In genomic region chr1:8263806-8264205, GRCh38 we compare ENCODE assay signal across 17 cellular contexts. TPM values are rescaled to one million over a fixed set of nuclear protein-coding genes. Genes with fewer than 3 reads are reported as not detected.
DNase-seq lines count a peak whose midpoint lies in the region; ATAC-seq, FAIRE-seq and TF ChIP-seq lines count a peak whose summit lies in the region.
"Had no signal": no experiment of that assay in that cellular context is flagged by ENCODE, and none has a peak within 500 bp of the region (broad histone marks: within the 10 kb centered on the region; RNA-seq: fewer than 3 reads in every experiment).

No MANE protein-coding gene starts in this region.

- 0 out of 2 replicates have a peak, but pooled peaks cover 2% of the 10 kb centered on the region for H3K23me2 ChIP-seq in H1 (ENCODE audit: low read depth, low read length)

- H3K4me1 ChIP-seq in H1 (replicated peaks in 1 of 4; ENCODE audit: control insufficient read depth in 3 of 4, insufficient read depth in 4 of 4, low read length in 3 of 4) (peaks cover 8 to 19% (median 12%) of the 10 kb centered on the region in 4 experiments), trophoblast cell (ENCODE audit: control insufficient read depth in 1 of 2, insufficient read depth in 2 of 2, low read length in 2 of 2) (peaks cover 5 to 11% of the 10 kb centered on the region in 2 experiments)
- H3K4me1 ChIP-seq: BLaER1 treated with 17β-estradiol and CSF1 and Interleukin-3, amounts not matched to agents 10 nM and 100 nM had no signal

- H2BK15ac ChIP-seq in H1 (ENCODE audit: low read length): peak overlapping the region; percentile 92; the same call in 1 of the 2 replicates

- H2AFZ ChIP-seq in H1 (ENCODE audit: low read length) (no peak overlapping the region), trophoblast cell (ENCODE audit: insufficient read depth, low read length, poor library complexity) (no peak overlapping the region)

- DNase-seq in NCI-H226 (peak; percentile 59), H1 (ENCODE audit: low read depth in 1 of 2, low spot score in 2 of 2) (no peak), kidney tubule cell (ENCODE audit: low spot score) (peak; percentile 16), trophoblast cell (peak in 1 of 2 donors; percentile 33), chondrocyte (ENCODE audit: low spot score) (no peak), posterior cingulate gyrus (no peak), pons (ENCODE audit: low spot score) (no peak)
- DNase-seq: ACHN; CD4-positive, CD25-positive, alpha-beta regulatory T cell; DMS53; GOT3 had no signal

- H3K27me3 Mint-ChIP-seq in chondrocyte (ENCODE audit: low read depth): no peaks in the 10 kb centered on the region

- H3K9me3 ChIP-seq in H1 (ENCODE audit: insufficient read depth in 2 of 2, low read depth in 1 of 2, low read length in 1 of 2): no peaks in the 10 kb centered on the region; a peak in 1 of 4 replicates
- H3K9me3 ChIP-seq in trophoblast cell (ENCODE audit: insufficient read depth, low read depth, low read length): no peaks in the 10 kb centered on the region
- H3K9me3 ChIP-seq: BLaER1 treated with 17β-estradiol and CSF1 and Interleukin-3, amounts not matched to agents 10 nM and 100 nM; HAP-1 had no signal

- H3K56ac ChIP-seq in H1 (replicated peaks; ENCODE audit: insufficient read length, low read depth, low read length): no peak overlapping the region

- peaks cover 28% of the 10 kb centered on the region for H3K4me1 Mint-ChIP-seq in chondrocyte (ENCODE audit: low read depth)

- no peaks in the 10 kb centered on the region for H3K36me3 ChIP-seq in H1 (ENCODE audit: control insufficient read depth in 2 of 4, insufficient read depth in 4 of 4, low read length in 3 of 4)
- H3K36me3 ChIP-seq in trophoblast cell (ENCODE audit: control insufficient read depth in 1 of 2, insufficient read depth in 2 of 2, low read length in 2 of 2): no peaks in the 10 kb centered on the region
- H3K36me3 ChIP-seq: BLaER1 treated with 17β-estradiol and CSF1 and Interleukin-3, amounts not matched to agents 10 nM and 100 nM; HAP-1 had no signal

- H2BK5ac ChIP-seq in H1 (ENCODE audit: low read depth, low read length) (peak overlapping the region; percentile 52; the same call in 1 of the 2 replicates), trophoblast cell (ENCODE audit: low read depth, low read length, poor library complexity) (no peak overlapping the region)

- H3K36me3 Mint-ChIP-seq in chondrocyte (ENCODE audit: low read depth): no peaks in the 10 kb centered on the region
- H3K36me3 Mint-ChIP-seq: CD4-positive, CD25-positive, alpha-beta regulatory T cell had no signal

- H2BK12ac ChIP-seq in H1 (ENCODE audit: low read depth, low read length): 0 out of 2 replicates have a peak overlapping the region, but pooled peaks have one; percentile 87
- H2BK12ac ChIP-seq in trophoblast cell (ENCODE audit: low read length): no peak overlapping the region

- no peaks in the 10 kb centered on the region for H4K20me1 ChIP-seq in H1 (replicated peaks in 1 of 2; ENCODE audit: control insufficient read depth in 1 of 2, insufficient read depth in 2 of 2, low read length in 2 of 2)
- H4K20me1 ChIP-seq: BLaER1 treated with 17β-estradiol and CSF1 and Interleukin-3, amounts not matched to agents 10 nM and 100 nM had no signal

- POLR2A ChIA-PET in H1 (lab: Charles Lee; ENCODE audit: partially characterized antibody): no interaction called here

- no peaks in the 10 kb centered on the region for H3K79me1 ChIP-seq in H1 (ENCODE audit: low read depth, low read length)
- peaks cover 7% of the 10 kb centered on the region for H3K79me1 ChIP-seq in trophoblast cell (ENCODE audit: low read length)

- H3K27ac ChIP-seq in H1 (ENCODE audit: low read depth, low read length) (no peak overlapping the region), trophoblast cell (ENCODE audit: low read depth, low read length) (no peak overlapping the region)
- H3K27ac ChIP-seq: BLaER1 treated with 17β-estradiol and CSF1 and Interleukin-3, amounts not matched to agents 10 nM and 100 nM had no signal

- TF ChIP-seq POLR2A in H1 (IDR thresholded peaks at IDR 0.05; ENCODE audit: control extremely low read depth in 1 of 2, low read depth in 2 of 2, low read length in 2 of 2): no peak

- TF ChIP-seq RAD21 in H1 (IDR thresholded peaks at IDR 0.05 in 1 of 2, conservative IDR thresholded peaks at IDR 0.05 in 1 of 2; ENCODE audit: low read depth in 2 of 2, low read length in 2 of 2): no peak

- no peak overlapping the region for H4K12ac ChIP-seq in trophoblast cell (ENCODE audit: low read depth, low read length)

- TF ChIP-seq CTCF in H1 (IDR thresholded peaks at IDR 0.05; ENCODE audit: control extremely low read depth in 1 of 3, insufficient read depth in 1 of 3, low read depth in 1 of 3, low read length in 3 of 3) (no peak), chondrocyte (IDR thresholded peaks at IDR 0.05) (no peak)

- no peak overlapping the region for H3K9ac ChIP-seq in H1 (replicated peaks in 1 of 4; ENCODE audit: extremely low read depth in 1 of 4, low read depth in 3 of 4, low read length in 3 of 4)
- no peak overlapping the region for H3K9ac ChIP-seq in trophoblast cell (ENCODE audit: low read length)
- H3K9ac ChIP-seq: BLaER1 treated with 17β-estradiol and CSF1 and Interleukin-3, amounts not matched to agents 10 nM and 100 nM had no signal

- no peak overlapping the region for H2AK5ac ChIP-seq in H1 (ENCODE audit: low read depth, low read length)
- peak overlapping the region; percentile 59 for H2AK5ac ChIP-seq in trophoblast cell (ENCODE audit: low read length)

- H3K18ac ChIP-seq in H1 (ENCODE audit: extremely low read depth, low read length) (no peak overlapping the region), trophoblast cell (ENCODE audit: low read length) (no peak overlapping the region)

- H3K79me2 ChIP-seq in H1 (ENCODE audit: control insufficient read depth in 1 of 2, insufficient read depth in 2 of 2, low read length in 2 of 2) (no peaks in the 10 kb centered on the region), trophoblast cell (ENCODE audit: control insufficient read depth, insufficient read depth, low read length, poor library complexity) (no peaks in the 10 kb centered on the region)

- CTCF ChIA-PET in H1 (lab: Charles Lee; ENCODE audit: partially characterized antibody): interaction anchor here (2.9 kb wide), 1 partner anchor 249 kb away, joined by 7 read pairs; no protein-coding TSS in a partner anchor

- intact Hi-C loops in posterior cingulate gyrus (cut with DNase I): no loop called here

- 86% methylated on average over 4 of the region's 4 CpGs; no CpG with 5 or more reads in 1 of the 2 experiments for WGBS in H1 (ENCODE audit: extremely low coverage in 1 of 2, insufficient coverage in 1 of 2, insufficient read length in 1 of 2, insufficient replicate concordance in 2 of 2, low coverage in 1 of 2, low lambda C conversion rate in 2 of 2, missing lambda C conversion rate in 1 of 2), 2 experiments
- no CpG with 5 or more reads among the region's 4 CpGs for WGBS in trophoblast cell (ENCODE audit: extremely low coverage, insufficient coverage, insufficient read length)

- H3K9me3 Mint-ChIP-seq in chondrocyte (ENCODE audit: low read depth): no peaks in the 10 kb centered on the region
- H3K9me3 Mint-ChIP-seq: CD4-positive, CD25-positive, alpha-beta regulatory T cell had no signal

- no peak overlapping the region for H3K14ac ChIP-seq in H1 (ENCODE audit: insufficient read length)
- H3K14ac ChIP-seq in trophoblast cell (ENCODE audit: low read length): no peak overlapping the region

- H3K4ac ChIP-seq in H1 (replicated peaks; ENCODE audit: insufficient read length, low read depth, low read length) (no peak overlapping the region), trophoblast cell (ENCODE audit: low read depth, low read length) (no peak overlapping the region)

- H3K4me2 ChIP-seq in H1 (ENCODE audit: insufficient read depth in 1 of 2, low read depth in 2 of 2, low read length in 2 of 2) (no peak overlapping the region), trophoblast cell (ENCODE audit: low read length) (no peak overlapping the region)
- H3K4me2 ChIP-seq: BLaER1 treated with 17β-estradiol and CSF1 and Interleukin-3, amounts not matched to agents 10 nM and 100 nM had no signal

- FAIRE-seq in H1 (lab: Jason Lieb, UNC): no peak
- FAIRE-seq: GM12878, GM18507, HTR-8/SVneo had no signal

- no peak for TF ChIP-seq EP300 in H1 (IDR thresholded peaks at IDR 0.05; ENCODE audit: borderline replicate concordance in 1 of 2, low read depth in 2 of 2, low read length in 2 of 2)

- no peak overlapping the region for H3K4me3 ChIP-seq in H1 (ENCODE audit: extremely low read depth in 1 of 4, insufficient read depth in 2 of 4, low read depth in 3 of 4, low read length in 4 of 4)
- no peak overlapping the region for H3K4me3 ChIP-seq in trophoblast cell (ENCODE audit: low read depth, low read length)
- H3K4me3 ChIP-seq: BLaER1 treated with 17β-estradiol and CSF1 and Interleukin-3, amounts not matched to agents 10 nM and 100 nM; GM12878; HAP-1 had no signal

- peak overlapping the region; percentile 93; the same call in 1 of the 2 replicates for H2BK20ac ChIP-seq in H1 (ENCODE audit: low read length)

- H2BK120ac ChIP-seq in H1 (replicated peaks; ENCODE audit: low read depth, low read length) (peak overlapping the region; percentile 78), trophoblast cell (ENCODE audit: insufficient read depth, low read length, poor library complexity) (peak overlapping the region; percentile 36)

- H4K5ac ChIP-seq in H1 (ENCODE audit: insufficient read length, low read depth, low read length): no peak overlapping the region

- no peak overlapping the region for H3K4me3 Mint-ChIP-seq in chondrocyte (ENCODE audit: unreplicated experiment)
- H3K4me3 Mint-ChIP-seq: CD4-positive, CD25-positive, alpha-beta regulatory T cell had no signal

- H3K23ac ChIP-seq in H1 (ENCODE audit: insufficient read length): no peak overlapping the region
- no peak overlapping the region for H3K23ac ChIP-seq in trophoblast cell (ENCODE audit: low read length)

- no peak for ATAC-seq in GM19397 (IDR thresholded peaks at IDR 0.05; ENCODE audit: unreplicated experiment)
- ATAC-seq: GM12878 had no signal

- no peaks in the 10 kb centered on the region for H3K27me3 ChIP-seq in H1 (replicated peaks in 1 of 4; ENCODE audit: control insufficient read depth in 3 of 4, extremely low read depth in 1 of 4, insufficient read depth in 3 of 4, low read length in 3 of 4)
- H3K27me3 ChIP-seq in trophoblast cell (ENCODE audit: insufficient read depth, low read length): no peaks in the 10 kb centered on the region
- H3K27me3 ChIP-seq: BLaER1 treated with 17β-estradiol and CSF1 and Interleukin-3, amounts not matched to agents 10 nM and 100 nM had no signal

- H4K8ac ChIP-seq in H1 (ENCODE audit: extremely low read depth, insufficient read depth, low read length): no peak overlapping the region
- H4K8ac ChIP-seq in trophoblast cell (ENCODE audit: low read depth, low read length): no peak overlapping the region

- H3K27ac Mint-ChIP-seq in chondrocyte (ENCODE audit: unreplicated experiment): no peak overlapping the region
- H3K27ac Mint-ChIP-seq: CD4-positive, CD25-positive, alpha-beta regulatory T cell had no signal

- peak overlapping the region; percentile 20 for H4K91ac ChIP-seq in H1 (replicated peaks; ENCODE audit: insufficient read length, low read length)
- peak overlapping the region; percentile 32 for H4K91ac ChIP-seq in trophoblast cell (ENCODE audit: low read depth, low read length)

RNA-seq across cellular contexts. Expression of gene SLC45A1, which starts 54.1 kb away (rescaled TPM):
- 1.6 and 1.7 TPM in 2 replicates for total RNA-seq in H1 (2021; fragmentation: NEBNext Ultra II Directional; extraction: Animal tissue kit (Norgen Biotek cat#: 25700))
- polyA plus RNA-seq in H1 (2011; rRNA removed): 1.0 and 1.6 TPM in 2 replicates
- polyA plus RNA-seq in H1 (2011; cell fraction: cytosol; rRNA removed): 0.96 TPM
- polyA plus RNA-seq in H1 (2011; cell fraction: nucleus; rRNA removed): 1.5 TPM
- 1.6 to 2.1 TPM (median 1.8 TPM) in 4 replicates for polyA plus RNA-seq in H1 (2012, experiment 1 of 2)
- polyA plus RNA-seq in H1 (2012, experiment 2 of 2): 1.8 TPM
- polyA plus RNA-seq in H1 (2013, experiment 1 of 2): 2.7 TPM
- polyA plus RNA-seq in H1 (2013, experiment 2 of 2): 3.0 TPM
- 0.32 and 1.1 TPM in 2 replicates for polyA minus RNA-seq in H1 (2011; rRNA and poly(A)+ RNA removed)
- not detected for polyA minus RNA-seq in H1 (2011; cell fraction: cytosol; rRNA and poly(A)+ RNA removed)
- 1.2 TPM for polyA minus RNA-seq in H1 (2011; cell fraction: nucleus; rRNA and poly(A)+ RNA removed)
- 0.49 and 0.65 TPM in 2 replicates for polyA plus RNA-seq in trophoblast cell (2013)
- 2.9 to 5.1 TPM (median 4.8 TPM) in 3 replicates for total RNA-seq in chondrocyte

Comparison
In these comparisons a context has a peak if more than half of its experiments do, and no peak if none do; other contexts are left out.
1. DNase-seq: peak in NCI-H226 (single experiment) and kidney tubule cell (single experiment); none in H1 (0 of 2), chondrocyte (single experiment), posterior cingulate gyrus (0 of 10) and pons (single experiment).